8 cellular contexts compared by ENCODE assay signal in genomic region chr1:210916548-210916947, GRCh38.
"Had no signal": no experiment of that assay in that cellular context is flagged by ENCODE, and none has a peak within 500 bp of the region (broad histone marks: within the 10 kb centered on the region; RNA-seq: fewer than 3 reads in every experiment).

No MANE protein-coding gene starts in this region.

- DNase-seq: GDM1, GF-D8 had no signal

- ATAC-seq: GM12878 had no signal

- FAIRE-seq: G401.6, GM12878, GM12891, GM12892, GM18507, GM19239 had no signal

- H3K4me3 ChIP-seq: GM12878 had no signal
